ENCODE assay signal across 27 cellular contexts in genomic region chr1:180380259-180381183, GRCh38.
"Had no signal": no experiment of that assay in that cellular context is flagged by ENCODE, and none has a peak within 500 bp of the region (broad histone marks: within the 10 kb centered on the region; RNA-seq: fewer than 3 reads in every experiment).

No MANE protein-coding gene starts in this region.

- H3K4me1 ChIP-seq: breast epithelium, esophagus muscularis mucosa, left lung, neural progenitor cell, sigmoid colon, SJSA1, upper lobe of right lung had no signal

- DNase-seq: activated CD4-positive, alpha-beta T cell treated with anti-CD3 and anti-CD28 coated beads for 48 hours; activated CD8-positive, alpha-beta memory T cell treated with anti-CD3 and anti-CD28 coated beads for 24 hours; activated CD8-positive, alpha-beta memory T cell treated with anti-CD3 and anti-CD28 coated beads, Interleukin-2, amount 50 U/mL, for 4 hours; activated naive CD4-positive, alpha-beta T cell treated with anti-CD3 and anti-CD28 coated beads, Interleukin-2, amount 50 U/mL, for 16 hours; amniotic stem cell; dorsolateral prefrontal cortex; effector memory CD8-positive, alpha-beta T cell; glutamatergic neuron; kidney glomerular epithelial cell; left lung; naive thymus-derived CD8-positive, alpha-beta T cell; sigmoid colon; stimulated activated CD4-positive, alpha-beta T cell treated with anti-CD3 and anti-CD28 coated beads, Interleukin-15, amount 100 ng/mL, for 24 hours; T-helper 1 cell; upper lobe of right lung had no signal

- H3K4me3 ChIP-seq: breast epithelium, dorsolateral prefrontal cortex, esophagus muscularis mucosa, hepatocyte, left lung, lung, neural progenitor cell, sigmoid colon, SJSA1, smooth muscle cell, upper lobe of right lung had no signal

- H3K27me3 Mint-ChIP-seq: central memory CD8-positive, alpha-beta T cell; effector memory CD8-positive, alpha-beta T cell; naive thymus-derived CD8-positive, alpha-beta T cell; stimulated activated memory B cell treated with anti-CD40 and anti-IgM and Interleukin-4, amounts not matched to agents 10 μg/mL and 1 μg/mL and 100 μg/mL, for 72 hours had no signal

- H3K27ac Mint-ChIP-seq: effector memory CD8-positive, alpha-beta T cell; mesothelial cell of epicardium; naive thymus-derived CD8-positive, alpha-beta T cell; neural progenitor cell; stimulated activated memory B cell treated with anti-CD40 and anti-IgM and Interleukin-4, amounts not matched to agents 10 μg/mL and 1 μg/mL and 100 μg/mL, for 72 hours had no signal

- H3K9ac ChIP-seq: neural progenitor cell had no signal

- ATAC-seq: effector memory CD8-positive, alpha-beta T cell; left lung; naive thymus-derived CD8-positive, alpha-beta T cell; stimulated activated memory B cell treated with anti-CD40 and anti-IgM and Interleukin-4, amounts not matched to agents 10 μg/mL and 1 μg/mL and 100 μg/mL, for 72 hours; upper lobe of right lung had no signal

- FAIRE-seq: colon, frontal cortex had no signal

- H3K27me3 ChIP-seq: breast epithelium, dorsolateral prefrontal cortex, esophagus muscularis mucosa, hepatocyte, left lung, neural progenitor cell, sigmoid colon, SJSA1, upper lobe of right lung had no signal

- H3K4me1 Mint-ChIP-seq: mesothelial cell of epicardium; neural progenitor cell; stimulated activated memory B cell treated with anti-CD40 and anti-IgM and Interleukin-4, amounts not matched to agents 10 μg/mL and 1 μg/mL and 100 μg/mL, for 72 hours had no signal

- H3K4me2 ChIP-seq: hepatocyte, neural progenitor cell, smooth muscle cell had no signal

- H3K27ac ChIP-seq: breast epithelium, dorsolateral prefrontal cortex, esophagus muscularis mucosa, hepatocyte, left lung, neural progenitor cell, sigmoid colon, SJSA1, upper lobe of right lung had no signal

- H3K4me3 Mint-ChIP-seq: central memory CD8-positive, alpha-beta T cell; effector memory CD8-positive, alpha-beta T cell; mesothelial cell of epicardium; neural progenitor cell; stimulated activated memory B cell treated with anti-CD40 and anti-IgM and Interleukin-4, amounts not matched to agents 10 μg/mL and 1 μg/mL and 100 μg/mL, for 72 hours had no signal

- H3K36me3 ChIP-seq: breast epithelium, esophagus muscularis mucosa, left lung, neural progenitor cell, sigmoid colon, upper lobe of right lung had no signal
